ENCODE assay signal across 2 cellular contexts in the genomic region with DNA sequence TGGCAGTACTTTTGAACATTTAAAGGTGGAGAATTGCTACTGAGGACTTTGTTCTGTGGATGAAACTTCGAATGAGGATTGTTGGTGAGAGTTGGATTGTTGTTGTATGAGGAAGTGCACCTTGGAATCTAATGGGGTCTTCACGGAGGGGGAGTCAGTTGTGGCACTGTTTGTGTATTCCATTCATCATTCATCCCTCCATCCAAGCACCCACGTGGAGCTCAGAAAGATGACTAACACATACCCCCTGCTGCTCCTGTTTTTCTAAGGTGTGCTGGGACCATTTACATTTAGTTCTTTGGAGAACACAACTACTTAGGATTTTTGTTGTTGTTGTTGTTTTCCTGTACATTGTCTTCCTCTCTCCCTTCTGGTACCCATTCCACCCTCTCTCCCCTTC.
A peak's percentile ranks its signal among the peaks of the same experiment; 100 is the strongest.
TF ChIP-seq lines count a peak whose summit lies in the region.

No MANE protein-coding gene starts in this region.

TF ChIP-seq in A549, 52 proteins besides CTCF, POLR2A, EP300 and RAD21:
- TF ChIP-seq EHF (CRISPR knock-in tag; IDR thresholded peaks at IDR 0.05) (no peak), GATA3 (IDR thresholded peaks at IDR 0.05; ENCODE audit: borderline replicate concordance) (no peak), FOXS1 (CRISPR knock-in tag; IDR thresholded peaks at IDR 0.05) (no peak), BHLHE40 (IDR thresholded peaks at IDR 0.05; ENCODE audit: low read depth, low read length) (no peak), MYC (IDR thresholded peaks at IDR 0.05; ENCODE audit: borderline replicate concordance, low read length) (no peak)
- TF ChIP-seq, protein P1, sequence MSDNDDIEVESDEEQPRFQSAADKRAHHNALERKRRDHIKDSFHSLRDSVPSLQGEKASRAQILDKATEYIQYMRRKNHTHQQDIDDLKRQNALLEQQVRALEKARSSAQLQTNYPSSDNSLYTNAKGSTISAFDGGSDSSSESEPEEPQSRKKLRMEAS (IDR thresholded peaks at IDR 0.05) = peak; percentile 44; the same call in 1 of the 2 replicates
TF ChIP-seq in A549: peak in this region for 1.

TF ChIP-seq in HepG2, 621 proteins besides CTCF, POLR2A, EP300 and RAD21:
- TF ChIP-seq ZNF782 (CRISPR knock-in tag; IDR thresholded peaks at IDR 0.05; ENCODE audit: borderline replicate concordance) = no peak
- TF ChIP-seq CREM (IDR thresholded peaks at IDR 0.05) = no peak
- no peak for TF ChIP-seq CREM (CRISPR knock-in tag; IDR thresholded peaks at IDR 0.05)
- no peak for TF ChIP-seq KAT7 (CRISPR knock-in tag; IDR thresholded peaks at IDR 0.05; ENCODE audit: borderline replicate concordance)
- TF ChIP-seq NONO (IDR thresholded peaks at IDR 0.05) = no peak
- no peak for TF ChIP-seq NONO (CRISPR knock-in tag; conservative IDR thresholded peaks at IDR 0.05)
- TF ChIP-seq MLLT10 (CRISPR knock-in tag; IDR thresholded peaks at IDR 0.05) = no peak
- TF ChIP-seq SATB2 (CRISPR knock-in tag; IDR thresholded peaks at IDR 0.05) = no peak
- TF ChIP-seq KDM6A (CRISPR knock-in tag; IDR thresholded peaks at IDR 0.05; ENCODE audit: low read depth) = no peak
- no peak for TF ChIP-seq JDP2 (CRISPR knock-in tag; IDR thresholded peaks at IDR 0.05; ENCODE audit: borderline replicate concordance)
- TF ChIP-seq, protein P2, sequence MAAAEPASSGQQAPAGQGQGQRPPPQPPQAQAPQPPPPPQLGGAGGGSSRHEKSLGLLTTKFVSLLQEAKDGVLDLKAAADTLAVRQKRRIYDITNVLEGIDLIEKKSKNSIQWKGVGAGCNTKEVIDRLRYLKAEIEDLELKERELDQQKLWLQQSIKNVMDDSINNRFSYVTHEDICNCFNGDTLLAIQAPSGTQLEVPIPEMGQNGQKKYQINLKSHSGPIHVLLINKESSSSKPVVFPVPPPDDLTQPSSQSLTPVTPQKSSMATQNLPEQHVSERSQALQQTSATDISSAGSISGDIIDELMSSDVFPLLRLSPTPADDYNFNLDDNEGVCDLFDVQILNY (CRISPR knock-in tag; conservative IDR thresholded peaks at IDR 0.05) = no peak
- TF ChIP-seq ZNF292 (CRISPR knock-in tag; IDR thresholded peaks at IDR 0.05; ENCODE audit: borderline replicate concordance, low read depth) = no peak
- no peak for TF ChIP-seq ZNF670 (CRISPR knock-in tag; IDR thresholded peaks at IDR 0.05; ENCODE audit: borderline replicate concordance)
- TF ChIP-seq ZNF615 (CRISPR knock-in tag; IDR thresholded peaks at IDR 0.05; ENCODE audit: borderline replicate concordance) = no peak
- TF ChIP-seq MXI1 (IDR thresholded peaks at IDR 0.05; ENCODE audit: borderline replicate concordance, low read depth, low read length) = no peak
- TF ChIP-seq DMAP1 (CRISPR knock-in tag; IDR thresholded peaks at IDR 0.05) = no peak
- TF ChIP-seq, protein P3, sequence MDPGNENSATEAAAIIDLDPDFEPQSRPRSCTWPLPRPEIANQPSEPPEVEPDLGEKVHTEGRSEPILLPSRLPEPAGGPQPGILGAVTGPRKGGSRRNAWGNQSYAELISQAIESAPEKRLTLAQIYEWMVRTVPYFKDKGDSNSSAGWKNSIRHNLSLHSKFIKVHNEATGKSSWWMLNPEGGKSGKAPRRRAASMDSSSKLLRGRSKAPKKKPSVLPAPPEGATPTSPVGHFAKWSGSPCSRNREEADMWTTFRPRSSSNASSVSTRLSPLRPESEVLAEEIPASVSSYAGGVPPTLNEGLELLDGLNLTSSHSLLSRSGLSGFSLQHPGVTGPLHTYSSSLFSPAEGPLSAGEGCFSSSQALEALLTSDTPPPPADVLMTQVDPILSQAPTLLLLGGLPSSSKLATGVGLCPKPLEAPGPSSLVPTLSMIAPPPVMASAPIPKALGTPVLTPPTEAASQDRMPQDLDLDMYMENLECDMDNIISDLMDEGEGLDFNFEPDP (CRISPR knock-in tag; conservative IDR thresholded peaks at IDR 0.05) = no peak
- no peak for TF ChIP-seq ZNF616 (CRISPR knock-in tag; IDR thresholded peaks at IDR 0.05; ENCODE audit: low read depth)
